In genomic region chr14:92534863-92535654, GRCh38 we compare ENCODE assay signal across 1 cellular context.
TF ChIP-seq lines count a peak whose summit lies in the region.

No MANE protein-coding gene starts in this region.

TF ChIP-seq in IMR-90, 13 proteins besides CTCF, POLR2A, EP300 and RAD21:
- TF ChIP-seq MXI1 (IDR thresholded peaks at IDR 0.05; ENCODE audit: borderline replicate concordance, low read depth, low read length): no peak
- TF ChIP-seq CEBPB (IDR thresholded peaks at IDR 0.05; ENCODE audit: low read depth, low read length): no peak
- TF ChIP-seq MAFK (IDR thresholded peaks at IDR 0.05; ENCODE audit: low read depth, low read length): no peak
- TF ChIP-seq ELK1 (IDR thresholded peaks at IDR 0.05; ENCODE audit: borderline replicate concordance, low read depth, low read length): no peak
- TF ChIP-seq RCOR1 (IDR thresholded peaks at IDR 0.05; ENCODE audit: insufficient replicate concordance, low read length): no peak
- TF ChIP-seq RFX5 (IDR thresholded peaks at IDR 0.05; ENCODE audit: low read depth, low read length): no peak
